ENCODE assay signal across 10 cellular contexts in genomic region chr13:46296920-46297319, GRCh38.
A peak's percentile ranks its signal among the peaks of the same experiment; 100 is the strongest.
DNase-seq lines count a peak whose midpoint lies in the region; ATAC-seq and TF ChIP-seq lines count a peak whose summit lies in the region.
"Had no signal": no experiment of that assay in that cellular context is flagged by ENCODE, and none has a peak within 500 bp of the region (broad histone marks: within the 10 kb centered on the region; RNA-seq: fewer than 3 reads in every experiment).

No MANE protein-coding gene starts in this region.

- H3K9me3 Mint-ChIP-seq in activated CD4-positive, alpha-beta T cell treated with anti-CD3 and anti-CD28 coated beads, Interleukin-2, amount 10 ng/mL, durations not matched to agents 7 days and 5 days: peaks cover 18% of the 10 kb centered on the region

- peak overlapping the region; percentile 81 for H3K27ac ChIP-seq in VCaP
- H3K27ac ChIP-seq: BLaER1 had no signal

- POLR2A ChIA-PET in activated CD4-positive, alpha-beta T cell treated with anti-CD3 and anti-CD28 coated beads, Interleukin-2, amount 10 ng/mL, durations not matched to agents 7 days and 5 days (lab: Charles Lee): interaction anchor here (1.3 kb wide), 1 partner anchor 24 kb away, joined by 3 read pairs; no protein-coding TSS in a partner anchor

- H3K4me1 Mint-ChIP-seq in activated CD4-positive, alpha-beta T cell treated with anti-CD3 and anti-CD28 coated beads, Interleukin-2, amount 10 ng/mL, durations not matched to agents 7 days and 5 days: peaks cover 52% of the 10 kb centered on the region

- ATAC-seq in HG03159 (IDR thresholded peaks at IDR 0.05; ENCODE audit: unreplicated experiment) (no peak), HG03439 (IDR thresholded peaks at IDR 0.05; ENCODE audit: unreplicated experiment) (no peak)

- H3K4me3 Mint-ChIP-seq in activated CD4-positive, alpha-beta T cell treated with anti-CD3 and anti-CD28 coated beads, Interleukin-2, amount 10 ng/mL, durations not matched to agents 7 days and 5 days: no peak overlapping the region

- peaks cover 29% of the 10 kb centered on the region for H3K36me3 Mint-ChIP-seq in activated CD4-positive, alpha-beta T cell treated with anti-CD3 and anti-CD28 coated beads, Interleukin-2, amount 10 ng/mL, durations not matched to agents 7 days and 5 days (ENCODE audit: low read depth)
- H3K36me3 Mint-ChIP-seq: naive B cell had no signal

- TF ChIP-seq CTCF in VCaP (conservative IDR thresholded peaks at IDR 0.05) (no peak), foreskin fibroblast (IDR thresholded peaks at IDR 0.05; ENCODE audit: low read depth, low read length) (no peak)

- H3K4me3 ChIP-seq in foreskin fibroblast (ENCODE audit: low read depth in 1 of 2, low read length in 2 of 2): no peak overlapping the region
- H3K4me3 ChIP-seq: BLaER1 had no signal

- no peak for DNase-seq in activated CD4-positive, alpha-beta T cell treated with anti-CD3 and anti-CD28 coated beads, Interleukin-2, amount 10 ng/mL, durations not matched to agents 7 days and 5 days
- DNase-seq in activated CD4-positive, alpha-beta T cell treated with anti-CD3 and anti-CD28 coated beads, Interleukin-2, amount 50 U/mL, for 1 hour: no peak
- DNase-seq in foreskin fibroblast (peak; percentile 80 to 95), superior temporal gyrus (ENCODE audit: extremely low spot score) (peak; percentile 18), NK-92 (lab: John Stamatoyannopoulos, UW; ENCODE audit: unreplicated experiment) (no peak)
- DNase-seq: naive B cell had no signal

- CTCF ChIA-PET in activated CD4-positive, alpha-beta T cell treated with anti-CD3 and anti-CD28 coated beads, Interleukin-2, amount 10 ng/mL, durations not matched to agents 7 days and 5 days (lab: Charles Lee): interaction anchor here (1.7 kb wide), 1 partner anchor 24 kb away, joined by 7 read pairs; no protein-coding TSS in a partner anchor

- H3K27ac Mint-ChIP-seq in activated CD4-positive, alpha-beta T cell treated with anti-CD3 and anti-CD28 coated beads, Interleukin-2, amount 10 ng/mL, durations not matched to agents 7 days and 5 days: peak overlapping the region; percentile 98

- no peaks in the 10 kb centered on the region for H3K27me3 Mint-ChIP-seq in activated CD4-positive, alpha-beta T cell treated with anti-CD3 and anti-CD28 coated beads, Interleukin-2, amount 10 ng/mL, durations not matched to agents 7 days and 5 days
- H3K27me3 Mint-ChIP-seq: naive B cell had no signal

Comparison
In these comparisons a context has a peak if more than half of its experiments do, and no peak if none do; other contexts are left out.
1. DNase-seq: peak in foreskin fibroblast (2 of 2) and superior temporal gyrus (single experiment); none in activated CD4-positive, alpha-beta T cell treated with anti-CD3 and anti-CD28 coated beads, Interleukin-2, amount 10 ng/mL, durations not matched to agents 7 days and 5 days (single experiment), activated CD4-positive, alpha-beta T cell treated with anti-CD3 and anti-CD28 coated beads, Interleukin-2, amount 50 U/mL, for 1 hour (single experiment) and NK-92 (single experiment).